In genomic region chr13:89883893-89884448, GRCh38 we compare ENCODE assay signal across 28 cellular contexts.
"Had no signal": no experiment of that assay in that cellular context is flagged by ENCODE, and none has a peak within 500 bp of the region (broad histone marks: within the 10 kb centered on the region; RNA-seq: fewer than 3 reads in every experiment).

No MANE protein-coding gene starts in this region.

- H3K9me3 Mint-ChIP-seq: nephron had no signal

- H3K4me3 ChIP-seq: left lung, lower lobe of right lung, pancreas, prostate gland, right lobe of liver, smooth muscle cell, thyroid gland, transverse colon, upper lobe of left lung, vagina had no signal

- H3K4me3 Mint-ChIP-seq: naive thymus-derived CD8-positive, alpha-beta T cell; nephron; neural crest cell; stimulated activated memory B cell treated with anti-CD40 and anti-IgM and Interleukin-4, amounts not matched to agents 10 μg/mL and 1 μg/mL and 100 μg/mL, for 72 hours; stimulated activated naive CD8-positive, alpha-beta T cell treated with anti-CD3 and anti-CD28 coated beads, Interleukin-15, amount 100 ng/mL, for 72 hours had no signal

- H3K27ac ChIP-seq: left lung, lower lobe of right lung, pancreas, prostate gland, right lobe of liver, thyroid gland, transverse colon, upper lobe of left lung, vagina had no signal

- H3K27ac Mint-ChIP-seq: naive thymus-derived CD8-positive, alpha-beta T cell; nephron; stimulated activated memory B cell treated with anti-CD40 and anti-IgM and Interleukin-4, amounts not matched to agents 10 μg/mL and 1 μg/mL and 100 μg/mL, for 72 hours; stimulated activated naive CD8-positive, alpha-beta T cell treated with anti-CD3 and anti-CD28 coated beads, Interleukin-15, amount 100 ng/mL, for 72 hours had no signal

- H3K36me3 ChIP-seq: left lung, lower lobe of right lung, pancreas, prostate gland, right lobe of liver, thyroid gland, transverse colon, upper lobe of left lung, vagina had no signal

- H3K27me3 Mint-ChIP-seq: naive thymus-derived CD8-positive, alpha-beta T cell; stimulated activated memory B cell treated with anti-CD40 and anti-IgM and Interleukin-4, amounts not matched to agents 10 μg/mL and 1 μg/mL and 100 μg/mL, for 72 hours; stimulated activated naive CD8-positive, alpha-beta T cell treated with anti-CD3 and anti-CD28 coated beads, Interleukin-15, amount 100 ng/mL, for 72 hours had no signal

- H3K4me1 ChIP-seq: left lung, lower lobe of right lung, pancreas, prostate gland, right lobe of liver, thyroid gland, transverse colon, upper lobe of left lung, vagina had no signal

- DNase-seq: hypothalamus; islet precursor cell; left colon; lower lobe of right lung; mammary epithelial cell; mesenchymal stem cell; naive thymus-derived CD8-positive, alpha-beta T cell; nucleus accumbens; retina; right lobe of liver; stimulated activated CD4-positive, alpha-beta T cell treated with anti-CD3 and anti-CD28 coated beads, Interleukin-1b, Interleukin-23, amount 100 ng/mL, for 48 hours; stimulated activated CD4-positive, alpha-beta T cell treated with anti-CD3 and anti-CD28 coated beads, Interleukin-2, amount 100 ng/mL, for 48 hours; stimulated activated CD4-positive, alpha-beta T cell treated with anti-CD3 and anti-CD28 coated beads, Interleukin-4, amount 100 ng/mL, for 4 hours; stimulated activated CD8-positive, alpha-beta memory T cell treated with anti-CD3 and anti-CD28 coated beads, Interleukin-4, amount 100 ng/mL, for 48 hours; stimulated activated naive CD4-positive, alpha-beta T cell treated with Interleukin-2 at 50 U/mL for 16 hours; stimulated activated naive CD8-positive, alpha-beta T cell treated with anti-CD3 and anti-CD28 coated beads, Interleukin-15, amount 100 ng/mL, for 72 hours; substantia nigra; thyroid gland; transverse colon had no signal

- H3K36me3 Mint-ChIP-seq: naive thymus-derived CD8-positive, alpha-beta T cell; stimulated activated memory B cell treated with anti-CD40 and anti-IgM and Interleukin-4, amounts not matched to agents 10 μg/mL and 1 μg/mL and 100 μg/mL, for 72 hours had no signal

- ATAC-seq: left colon; left lung; lower lobe of right lung; naive thymus-derived CD8-positive, alpha-beta T cell; pancreas; right lobe of liver; stimulated activated memory B cell treated with anti-CD40 and anti-IgM and Interleukin-4, amounts not matched to agents 10 μg/mL and 1 μg/mL and 100 μg/mL, for 72 hours; stimulated activated naive CD8-positive, alpha-beta T cell treated with anti-CD3 and anti-CD28 coated beads, Interleukin-15, amount 100 ng/mL, for 72 hours had no signal

- H3K4me2 ChIP-seq: smooth muscle cell had no signal

- H3K27me3 ChIP-seq: left lung, pancreas, right lobe of liver, thyroid gland, transverse colon, upper lobe of left lung, vagina had no signal

- H3K4me1 Mint-ChIP-seq: naive thymus-derived CD8-positive, alpha-beta T cell; nephron; neural crest cell; stimulated activated memory B cell treated with anti-CD40 and anti-IgM and Interleukin-4, amounts not matched to agents 10 μg/mL and 1 μg/mL and 100 μg/mL, for 72 hours; stimulated activated naive CD8-positive, alpha-beta T cell treated with anti-CD3 and anti-CD28 coated beads, Interleukin-15, amount 100 ng/mL, for 72 hours had no signal

- H3K9me3 ChIP-seq: left lung, lower lobe of right lung, pancreas, prostate gland, right lobe of liver, thyroid gland, transverse colon, upper lobe of left lung, vagina had no signal
